Comparison of ENCODE assay signal across 35 cellular contexts in the genomic region with DNA sequence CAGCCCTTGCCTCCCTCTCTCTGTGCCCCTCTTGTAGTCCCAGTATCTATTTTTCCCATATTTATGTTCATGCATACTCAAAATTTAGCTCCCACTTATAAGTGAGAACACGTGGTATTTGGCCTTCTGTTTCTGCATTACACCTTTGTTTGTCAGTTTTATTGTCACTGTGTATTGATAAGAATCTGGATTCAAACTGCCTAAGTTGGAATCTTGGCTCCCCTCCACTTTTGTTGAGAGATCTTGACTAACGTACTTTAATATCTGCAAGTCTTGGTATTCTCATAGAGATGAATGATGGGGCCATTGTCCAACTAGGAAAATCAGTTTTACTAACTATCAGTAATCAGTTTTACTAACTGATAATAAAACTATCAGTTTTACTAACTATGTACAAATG.
"Had no signal": no experiment of that assay in that cellular context is flagged by ENCODE, and none has a peak within 500 bp of the region (broad histone marks: within the 10 kb centered on the region; RNA-seq: fewer than 3 reads in every experiment).

No MANE protein-coding gene starts in this region.

- H3K27me3 ChIP-seq: MG63 had no signal

- H3K27ac ChIP-seq: KMS-11 had no signal

- H3K9me3 ChIP-seq: MG63 had no signal

- H3K4me3 ChIP-seq: MG63 had no signal

- H3K9ac ChIP-seq: KMS-11 had no signal

- H3K36me3 ChIP-seq: MG63 had no signal

- DNase-seq: Karpas-422, Kasumi-1, MG63, MM.1S, MV-4-11, NCI-H1048, NCI-H1092, NCI-H1092 treated with DMSO at 0.1 percent for 48 hours, NCI-H1105, NCI-H1105 treated with DMSO at 0.1 percent for 48 hours, NCI-H1417, NCI-H1417 treated with DMSO at 0.1 percent for 48 hours, NCI-H1436, NCI-H1436 treated with DMSO at 0.1 percent for 48 hours, NCI-H146, NCI-H1694 treated with DMSO at 0.1 percent for 48 hours, NCI-H187, NCI-H187 treated with DMSO at 0.1 percent for 48 hours, NCI-H1930, NCI-H2029, NCI-H2029 treated with DMSO at 0.1 percent for 48 hours, NCI-H2081, NCI-H2081 treated with DMSO at 0.1 percent for 48 hours, NCI-H2107, NCI-H2171, NCI-H2171 treated with DMSO at 0.1 percent for 48 hours, NCI-H2227 treated with DMSO at 0.1 percent for 48 hours, NCI-H226, NCI-H345, NCI-H446, NCI-H446 treated with DMSO at 0.1 percent for 48 hours, NCI-H510A, NCI-H510A treated with DMSO at 0.1 percent for 48 hours, NCI-H524 had no signal
